1 cellular context compared by ENCODE assay signal in genomic region chr10:63058236-63058635, GRCh38.
TF ChIP-seq lines count a peak whose summit lies in the region.

No MANE protein-coding gene starts in this region.

TF ChIP-seq in GM23338, 12 proteins besides CTCF, POLR2A, EP300 and RAD21 (continued from another document):
- TF ChIP-seq ZNF462 (CRISPR knock-in tag; IDR thresholded peaks at IDR 0.05) (no peak), ZNF114 (CRISPR knock-in tag; IDR thresholded peaks at IDR 0.05) (no peak), JUNB (IDR thresholded peaks at IDR 0.05; ENCODE audit: unreplicated experiment) (no peak)
TF ChIP-seq in GM23338: peak in this region for 0.
